ENCODE assay signal across 20 cellular contexts in the genomic region with DNA sequence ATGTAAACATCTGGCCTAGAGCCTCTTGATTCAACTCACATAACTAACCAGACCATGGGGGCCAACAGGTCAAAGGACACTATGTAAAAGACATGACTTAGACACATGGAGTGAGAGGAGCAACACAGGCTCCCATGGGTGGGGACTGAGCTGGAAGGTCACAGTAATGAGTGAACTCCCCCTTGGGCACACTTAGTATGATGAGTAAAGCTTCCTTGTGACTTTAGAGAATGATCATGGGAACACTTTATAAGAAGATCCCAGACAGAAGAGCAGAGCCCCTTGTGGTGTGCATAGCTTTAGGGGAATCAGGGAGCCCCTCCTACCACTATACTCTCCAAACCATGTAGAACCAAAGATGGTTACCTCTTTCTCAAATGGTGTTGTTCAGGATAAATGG. TPM values are rescaled to one million over a fixed set of nuclear protein-coding genes. Genes with fewer than 3 reads are reported as not detected.
A peak's percentile ranks its signal among the peaks of the same experiment; 100 is the strongest.
DNase-seq lines count a peak whose midpoint lies in the region; ATAC-seq, FAIRE-seq and TF ChIP-seq lines count a peak whose summit lies in the region.
"Had no signal": no experiment of that assay in that cellular context is flagged by ENCODE, and none has a peak within 500 bp of the region (broad histone marks: within the 10 kb centered on the region; RNA-seq: fewer than 3 reads in every experiment).

No MANE protein-coding gene starts in this region.

- H3K36me3 ChIP-seq in BLaER1, result peaks cover 17% of the 10 kb centered on the region
- peaks cover 83% of the 10 kb centered on the region for H3K36me3 ChIP-seq in OCI-LY7 (ENCODE audit: insufficient read depth, low read length)
- peaks cover 2% of the 10 kb centered on the region for H3K36me3 ChIP-seq in left ventricle myocardium inferior

- TF ChIP-seq CTCF in OCI-LY7 (conservative IDR thresholded peaks at IDR 0.05; ENCODE audit: low read length) (0 out of 2 replicates have a peak, but pooled peaks have one; percentile 28), foreskin keratinocyte (conservative IDR thresholded peaks at IDR 0.05) (no peak), left ventricle myocardium inferior (IDR thresholded peaks at IDR 0.05; ENCODE audit: borderline replicate concordance) (no peak)

- peak overlapping the region; percentile 90 for H3K27ac ChIP-seq in BLaER1
- peak overlapping the region; percentile 99 for H3K27ac ChIP-seq in OCI-LY7 (ENCODE audit: low read depth, low read length, poor library complexity, severe bottlenecking)
- no peak overlapping the region for H3K27ac ChIP-seq in foreskin keratinocyte
- no peak overlapping the region for H3K27ac ChIP-seq in left ventricle myocardium inferior (replicated peaks)
- H3K27ac ChIP-seq: C4-2B, GM23248 had no signal

- H3K27me3 ChIP-seq in BLaER1, result no peaks in the 10 kb centered on the region
- H3K27me3 ChIP-seq in foreskin keratinocyte, result no peaks in the 10 kb centered on the region
- H3K27me3 ChIP-seq in left ventricle myocardium inferior (ENCODE audit: low read depth), result no peaks in the 10 kb centered on the region

- no peak overlapping the region for H3K4me3 ChIP-seq in BLaER1
- peak overlapping the region; percentile 18 for H3K4me3 ChIP-seq in OCI-LY7 (ENCODE audit: low read depth, low read length, poor library complexity, severe bottlenecking)
- no peak overlapping the region for H3K4me3 ChIP-seq in left ventricle myocardium inferior
- H3K4me3 ChIP-seq: GM23248 had no signal

- H3K79me2 ChIP-seq in OCI-LY7 (ENCODE audit: insufficient read depth, low read depth, low read length), result peaks cover 40% of the 10 kb centered on the region

- POLR2A ChIA-PET in OCI-LY7 (lab: Charles Lee) (interaction anchor here (1.1 to 16.9 kb wide), 4 partner anchors 5 to 438 kb away, joined by 3 to 566 read pairs (median 49); a partner anchor contains a TSS), HEK293T (lab: Yijun Ruan, JAX) (no interaction called here)

- FAIRE-seq in GM19239 (lab: Jason Lieb, UNC), result peak; percentile 53
- FAIRE-seq: H54, HepG2, HTR-8/SVneo had no signal

- peak; percentile 5 for ATAC-seq in foreskin keratinocyte
- ATAC-seq: HCT116, HepG2 had no signal

- no peak for DNase-seq in GM19239 (ENCODE audit: insufficient read length, low spot score)
- peak; percentile 16 for DNase-seq in OCI-LY7 (ENCODE audit: low spot score)
- no peak for DNase-seq in foreskin keratinocyte
- DNase-seq in kidney tubule cell (ENCODE audit: low spot score), result no peak
- DNase-seq in HEK293T (ENCODE audit: extremely low spot score), result no peak
- DNase-seq in left ventricle myocardium inferior, result no peak
- no peak for DNase-seq in NCI-H82 (lab: John Stamatoyannopoulos, UW)
- DNase-seq: 8988T; AML-193; Caco-2; CD8-positive, alpha-beta memory T cell; DND-41; GF-D8; GM23248 had no signal

- H3K4me2 ChIP-seq in BLaER1 (peak overlapping the region; percentile 83), OCI-LY7 (ENCODE audit: low read length) (peak overlapping the region; percentile 57)

- no TSS peak for BruUV-seq in OCI-LY7 (replicated peaks; lab: Mats Ljungman, UMichigan)

- no peaks in the 10 kb centered on the region for H3K9me2 ChIP-seq in OCI-LY7 (ENCODE audit: insufficient read depth, low read length)

- CTCF ChIA-PET in OCI-LY7 (lab: Charles Lee; ENCODE audit: unreplicated experiment), result no interaction called here
- CTCF ChIA-PET in HEK293T (lab: Yijun Ruan, JAX), result interaction anchor here (1.8 kb wide), 1 partner anchor 11 kb away, joined by 6 read pairs; no protein-coding TSS in a partner anchor

- H3K4me1 ChIP-seq in BLaER1 (peaks cover 100% of the 10 kb centered on the region), OCI-LY7 (ENCODE audit: insufficient read depth, low read length, poor library complexity, severe bottlenecking) (peaks cover 100% of the 10 kb centered on the region), foreskin keratinocyte (no peaks in the 10 kb centered on the region), left ventricle myocardium inferior (peaks cover 19% of the 10 kb centered on the region)

- no peak overlapping the region for H2AFZ ChIP-seq in OCI-LY7 (ENCODE audit: low read length)
- H2AFZ ChIP-seq: GM23248 had no signal

- H4K20me1 ChIP-seq in BLaER1 (no peaks in the 10 kb centered on the region), OCI-LY7 (ENCODE audit: insufficient read depth, low read length) (no peaks in the 10 kb centered on the region)

- no peaks in the 10 kb centered on the region for H3K9me3 ChIP-seq in BLaER1
- H3K9me3 ChIP-seq in OCI-LY7 (ENCODE audit: low read length), result no peaks in the 10 kb centered on the region
- no peaks in the 10 kb centered on the region for H3K9me3 ChIP-seq in left ventricle myocardium inferior (replicated peaks)
- H3K9me3 ChIP-seq: Caco-2 had no signal

- no peak overlapping the region for H3K9ac ChIP-seq in BLaER1
- H3K9ac ChIP-seq: GM23248 had no signal

- intact Hi-C loops in OCI-LY7 (cut with micrococcal nuclease; ENCODE audit: unreplicated experiment) (no loop called here), left ventricle myocardium inferior (cut with micrococcal nuclease) (no loop called here)

TF ChIP-seq in HEK293T, 16 proteins besides CTCF, POLR2A, EP300 and RAD21:
- TF ChIP-seq FOXK2 (IDR thresholded peaks at IDR 0.05), result no peak
- TF ChIP-seq HDGF (IDR thresholded peaks at IDR 0.05; ENCODE audit: borderline replicate concordance), result no peak
- TF ChIP-seq SUZ12 (IDR thresholded peaks at IDR 0.05), result no peak
- no peak for TF ChIP-seq BHLHE40 (IDR thresholded peaks at IDR 0.05; ENCODE audit: borderline replicate concordance)
- TF ChIP-seq NFRKB (IDR thresholded peaks at IDR 0.05), result no peak
- TF ChIP-seq L3MBTL2 (conservative IDR thresholded peaks at IDR 0.05), result no peak
- no peak for TF ChIP-seq ZNF384 (IDR thresholded peaks at IDR 0.05)
- no peak for TF ChIP-seq FOXA1 (IDR thresholded peaks at IDR 0.05)
- no peak for TF ChIP-seq SP1 (IDR thresholded peaks at IDR 0.05)
- TF ChIP-seq FOXM1 (IDR thresholded peaks at IDR 0.05; ENCODE audit: borderline replicate concordance), result no peak
- TF ChIP-seq TARDBP (IDR thresholded peaks at IDR 0.05), result no peak
- TF ChIP-seq ARNT (IDR thresholded peaks at IDR 0.05), result no peak
- TF ChIP-seq, protein P1, sequence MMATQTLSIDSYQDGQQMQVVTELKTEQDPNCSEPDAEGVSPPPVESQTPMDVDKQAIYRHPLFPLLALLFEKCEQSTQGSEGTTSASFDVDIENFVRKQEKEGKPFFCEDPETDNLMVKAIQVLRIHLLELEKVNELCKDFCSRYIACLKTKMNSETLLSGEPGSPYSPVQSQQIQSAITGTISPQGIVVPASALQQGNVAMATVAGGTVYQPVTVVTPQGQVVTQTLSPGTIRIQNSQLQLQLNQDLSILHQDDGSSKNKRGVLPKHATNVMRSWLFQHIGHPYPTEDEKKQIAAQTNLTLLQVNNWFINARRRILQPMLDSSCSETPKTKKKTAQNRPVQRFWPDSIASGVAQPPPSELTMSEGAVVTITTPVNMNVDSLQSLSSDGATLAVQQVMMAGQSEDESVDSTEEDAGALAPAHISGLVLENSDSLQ (IDR thresholded peaks at IDR 0.05), result no peak
- TF ChIP-seq LEF1 (IDR thresholded peaks at IDR 0.05; ENCODE audit: borderline replicate concordance), result no peak
- no peak for TF ChIP-seq CTBP1 (IDR thresholded peaks at IDR 0.05; ENCODE audit: borderline replicate concordance)
- no peak for TF ChIP-seq ELF4 (IDR thresholded peaks at IDR 0.05)

RNA-seq across cellular contexts. Expression of a gene that starts 10.2 kb away (rescaled TPM):
- total RNA-seq in OCI-LY7 (2014; rRNA removed; shearing (Covaris generic)), result 160 and 193 TPM in 2 replicates
- total RNA-seq in OCI-LY7 (2022), result 195 and 247 TPM in 2 replicates
- total RNA-seq in foreskin keratinocyte, result 1.3 and 1.4 TPM in 2 replicates
- polyA plus RNA-seq in foreskin keratinocyte, result 0.85 and 1.2 TPM in 2 replicates
- 0.25 TPM for total RNA-seq in left ventricle myocardium inferior
- total RNA-seq: Caco-2, GM23248, HepG2 had no signal
- polyA plus RNA-seq: HepG2 had no signal

RNA-seq across cellular contexts. Expression of a gene that starts 36.7 kb away (rescaled TPM):
- total RNA-seq in OCI-LY7 (2014; rRNA removed; shearing (Covaris generic)), result 19.0 and 20.1 TPM in 2 replicates
- 11.2 and 17.9 TPM in 2 replicates for total RNA-seq in OCI-LY7 (2022)
- 8.2 and 9.2 TPM in 2 replicates for total RNA-seq in foreskin keratinocyte
- polyA plus RNA-seq in foreskin keratinocyte, result 3.2 and 4.2 TPM in 2 replicates
- 2.4 TPM for total RNA-seq in left ventricle myocardium inferior

Comparison
In these comparisons a context has a peak if more than half of its experiments do, and no peak if none do; other contexts are left out.
1. H3K27ac ChIP-seq: peak in BLaER1 (single experiment) and OCI-LY7 (single experiment); none in foreskin keratinocyte (single experiment) and left ventricle myocardium inferior (single experiment).
2. RNA of a gene that starts 10.2 kb away (total RNA-seq): 160 to 247 TPM in OCI-LY7; 1.3 to 1.4 TPM in foreskin keratinocyte and 0.25 TPM in left ventricle myocardium inferior (single experiment); every median in the first group is over 10 times any median in the second.